Comparison of ENCODE assay signal across 12 cellular contexts in genomic region chr1:87953109-87953508, GRCh38.
DNase-seq lines count a peak whose midpoint lies in the region; ATAC-seq, FAIRE-seq and TF ChIP-seq lines count a peak whose summit lies in the region.
"Had no signal": no experiment of that assay in that cellular context is flagged by ENCODE, and none has a peak within 500 bp of the region (broad histone marks: within the 10 kb centered on the region; RNA-seq: fewer than 3 reads in every experiment).

No MANE protein-coding gene starts in this region.

- no peak for TF ChIP-seq CTCF in A549 (IDR thresholded peaks at IDR 0.05)
- TF ChIP-seq CTCF in fibroblast of the aortic adventitia (IDR thresholded peaks at IDR 0.05; ENCODE audit: insufficient read depth, low read length), result no peak

- H3K27ac ChIP-seq in A549, result peak overlapping the region in 1 of 2 experiments; percentile 84; a peak in 2 of 6 replicates
- H3K27ac ChIP-seq: 22Rv1; BLaER1 treated with 17β-estradiol and CSF1 and Interleukin-3, amounts not matched to agents 10 nM and 100 nM had no signal

- DNase-seq in A549 (ENCODE audit: low read depth in 1 of 2, low spot score in 1 of 2) (no peak), RPMI7951 (ENCODE audit: low read depth) (peak; percentile 4), amniotic epithelial cell (ENCODE audit: low read depth) (peak; percentile 61), fibroblast of the aortic adventitia (ENCODE audit: low read depth) (peak; percentile 67), NCI-H82 treated with DMSO at 0.1 percent for 48 hours (lab: John Stamatoyannopoulos, UW; ENCODE audit: unreplicated experiment) (no peak), NCI-H1436 (lab: John Stamatoyannopoulos, UW) (no peak), NCI-H1694 (lab: John Stamatoyannopoulos, UW) (no peak)
- DNase-seq in activated CD4-positive, alpha-beta T cell treated with anti-CD3 and anti-CD28 coated beads, Interleukin-2, amount 50 U/mL, for 1 hour, result no peak
- DNase-seq: DMS79 treated with DMSO at 0.1 percent for 48 hours had no signal

- H3K4me1 ChIP-seq in A549, result peaks cover 17% of the 10 kb centered on the region

- POLR2A ChIA-PET in A549 (lab: Yijun Ruan, JAX), result no interaction called here

- ATAC-seq in A549, result no peak

- TF ChIP-seq RAD21 in A549 (conservative IDR thresholded peaks at IDR 0.05 in 1 of 2, IDR thresholded peaks at IDR 0.05 in 1 of 2), result no peak

- FAIRE-seq in A549 (lab: Jason Lieb, UNC), result no peak
- FAIRE-seq: G401.6 had no signal

- TF ChIP-seq POLR2A in A549 (IDR thresholded peaks at IDR 0.05; ENCODE audit: low read length), result no peak

- TF ChIP-seq EP300 in A549 (IDR thresholded peaks at IDR 0.05), result no peak

- H3K4me2 ChIP-seq in A549, result no peak overlapping the region

- CTCF ChIA-PET in A549 (lab: Yijun Ruan, JAX), result interaction anchor here (1.1 to 1.5 kb wide), 6 partner anchors 18 to 619 kb away, joined by 3 to 6 read pairs (median 5); no protein-coding TSS in a partner anchor

- WGBS in A549 (ENCODE audit: missing lambda C conversion rate), result 69% methylated on average over 3 of the region's 3 CpGs

- H3K9me3 ChIP-seq in A549, result no peaks in the 10 kb centered on the region
- H3K9me3 ChIP-seq: BLaER1 treated with 17β-estradiol and CSF1 and Interleukin-3, amounts not matched to agents 10 nM and 100 nM had no signal

- H3K4me3 ChIP-seq in A549 (no peak overlapping the region), fibroblast of the aortic adventitia (ENCODE audit: low read depth, low read length) (no peak overlapping the region)
- H3K4me3 ChIP-seq: BLaER1 treated with 17β-estradiol and CSF1 and Interleukin-3, amounts not matched to agents 10 nM and 100 nM had no signal

TF ChIP-seq in A549, 52 proteins besides CTCF, POLR2A, EP300 and RAD21:
- TF ChIP-seq KDM1A (IDR thresholded peaks at IDR 0.05; ENCODE audit: low read depth) (0 out of 2 replicates have a peak, but pooled peaks have one; percentile 37), FOSL2 (IDR thresholded peaks at IDR 0.05) (no peak), FOSL2 (CRISPR knock-in tag; IDR thresholded peaks at IDR 0.05) (no peak), MYC (IDR thresholded peaks at IDR 0.05; ENCODE audit: borderline replicate concordance, low read length) (no peak)

Comparison
In these comparisons a context has a peak if more than half of its experiments do, and no peak if none do; other contexts are left out.
1. DNase-seq: peak in RPMI7951 (single experiment), amniotic epithelial cell (single experiment) and fibroblast of the aortic adventitia (single experiment); none in A549 (0 of 2), NCI-H82 treated with DMSO at 0.1 percent for 48 hours (single experiment), activated CD4-positive, alpha-beta T cell treated with anti-CD3 and anti-CD28 coated beads, Interleukin-2, amount 50 U/mL, for 1 hour (single experiment), NCI-H1436 (single experiment) and NCI-H1694 (single experiment).